ENCODE assay signal across 10 cellular contexts in genomic region chr11:19659529-19659928, GRCh38.
"Had no signal": no experiment of that assay in that cellular context is flagged by ENCODE, and none has a peak within 500 bp of the region (broad histone marks: within the 10 kb centered on the region; RNA-seq: fewer than 3 reads in every experiment).

No MANE protein-coding gene starts in this region.

- H3K27ac Mint-ChIP-seq: activated CD8-positive, alpha-beta memory T cell treated with anti-CD3 and anti-CD28 coated beads, Interleukin-2, amount 10 ng/mL, durations not matched to agents 7 days and 5 days; stimulated activated effector memory CD8-positive, alpha-beta T cell treated with anti-CD3 and anti-CD28 coated beads, Interleukin-12 subunit alpha, Interleukin-12 subunit beta, amount 100 ng/mL, for 72 hours had no signal

- H3K27ac ChIP-seq: colonic mucosa, parathyroid adenoma had no signal

- H3K9ac ChIP-seq: parathyroid adenoma had no signal

- H3K9me3 Mint-ChIP-seq: stimulated activated effector memory CD8-positive, alpha-beta T cell treated with anti-CD3 and anti-CD28 coated beads, Interleukin-12 subunit alpha, Interleukin-12 subunit beta, amount 100 ng/mL, for 72 hours had no signal

- H3K4me1 ChIP-seq: colonic mucosa, parathyroid adenoma had no signal

- H3K36me3 ChIP-seq: colonic mucosa, gastrocnemius medialis had no signal

- H3K4me3 ChIP-seq: colonic mucosa, gastrocnemius medialis had no signal

- DNase-seq: activated CD4-positive, CD25-positive, alpha-beta regulatory T cell treated with anti-CD3 and anti-CD28 coated beads, Interleukin-2, amount 50 U/mL, for 72 hours; caudate nucleus; colonic mucosa; effector CD8-positive, alpha-beta T cell; left ventricle myocardium superior had no signal

- H3K9me3 ChIP-seq: colonic mucosa, gastrocnemius medialis had no signal

- H3K36me3 Mint-ChIP-seq: activated CD8-positive, alpha-beta memory T cell treated with anti-CD3 and anti-CD28 coated beads, Interleukin-2, amount 10 ng/mL, durations not matched to agents 7 days and 5 days; stimulated activated effector memory CD8-positive, alpha-beta T cell treated with anti-CD3 and anti-CD28 coated beads, Interleukin-12 subunit alpha, Interleukin-12 subunit beta, amount 100 ng/mL, for 72 hours; type B pancreatic cell had no signal

- H3K27me3 ChIP-seq: colonic mucosa, gastrocnemius medialis had no signal

- ATAC-seq: left ventricle myocardium superior had no signal
